12 cellular contexts compared by ENCODE assay signal in the genomic region with DNA sequence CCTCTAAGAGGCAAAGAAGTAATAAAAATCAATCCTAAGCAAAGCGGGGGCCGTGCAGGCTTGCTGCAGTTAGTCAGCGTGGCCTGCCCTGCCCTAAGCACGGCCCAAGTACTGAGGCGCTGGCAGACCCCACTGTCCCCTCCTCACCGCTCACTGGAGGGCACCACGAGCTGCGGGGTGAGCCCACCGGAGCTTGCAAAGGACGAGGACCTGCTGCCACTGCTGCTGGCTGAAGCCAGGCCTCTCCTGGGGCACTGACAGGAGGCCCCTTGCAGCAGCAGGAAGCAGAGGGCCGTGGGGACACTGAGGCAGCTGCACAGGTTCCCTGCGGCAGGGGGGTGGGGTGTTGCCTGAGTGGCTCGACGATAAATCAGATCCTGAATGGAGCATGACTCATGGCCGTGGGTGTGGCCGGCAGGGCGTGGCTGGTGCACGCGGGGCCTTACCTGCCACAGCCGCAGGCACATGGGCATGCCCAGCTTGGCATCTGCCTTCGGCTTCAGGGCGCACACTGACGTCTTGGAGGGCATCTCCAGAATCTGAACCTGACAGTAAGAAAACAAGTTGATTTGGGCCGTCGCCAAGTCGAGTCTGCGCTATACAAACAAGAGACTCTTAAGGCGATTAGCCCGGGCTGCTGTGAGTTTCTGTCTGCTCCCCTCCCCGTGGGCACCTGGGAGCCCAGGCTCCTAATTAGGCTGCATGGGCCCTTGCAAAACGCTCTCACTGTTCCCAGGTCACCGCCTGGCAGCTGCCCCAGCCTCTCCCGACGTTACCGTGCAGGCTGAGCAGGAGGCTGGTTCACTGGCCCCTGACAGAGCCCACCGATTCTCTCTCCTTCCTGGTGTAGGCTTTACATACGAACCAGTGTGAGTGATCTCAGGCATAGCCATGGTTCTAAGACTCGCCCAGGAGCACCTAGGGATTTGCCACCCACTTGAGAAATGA. TPM values are rescaled to one million over a fixed set of nuclear protein-coding genes. Genes with fewer than 3 reads are reported as not detected.
DNase-seq lines count a peak whose midpoint lies in the region; ATAC-seq and TF ChIP-seq lines count a peak whose summit lies in the region.
"Had no signal": no experiment of that assay in that cellular context is flagged by ENCODE, and none has a peak within 500 bp of the region (broad histone marks: within the 10 kb centered on the region; RNA-seq: fewer than 3 reads in every experiment).

No MANE protein-coding gene starts in this region.

- H3K4me3 ChIP-seq in esophagus (ENCODE audit: low read depth in 1 of 2, low read length in 2 of 2) (no peak overlapping the region), stomach (no peak overlapping the region)
- H3K4me3 ChIP-seq: psoas muscle had no signal

- 41 to 52% methylated on average over 37 to 38 of the region's 38 CpGs for WGBS in esophagus, 2 donors
- 35 to 61% (median 38%) methylated on average over 23 to 38 of the region's 38 CpGs for WGBS in stomach, 5 donors

- ATAC-seq in GM21786 (IDR thresholded peaks at IDR 0.05; ENCODE audit: unreplicated experiment), result no peak
- ATAC-seq in stimulated activated naive CD8-positive, alpha-beta T cell treated with anti-CD3 and anti-CD28 coated beads, Interleukin-15, amount 100 ng/mL, for 72 hours, result no peak
- ATAC-seq: psoas muscle had no signal

- H3K4me3 Mint-ChIP-seq in stimulated activated naive CD8-positive, alpha-beta T cell treated with anti-CD3 and anti-CD28 coated beads, Interleukin-15, amount 100 ng/mL, for 72 hours, result no peak overlapping the region
- H3K4me3 Mint-ChIP-seq: brain had no signal

- H3K4me1 ChIP-seq in esophagus (ENCODE audit: control insufficient read depth in 2 of 2, insufficient read depth in 2 of 2, low read length in 1 of 2) (peaks cover 5 to 30% of the 10 kb centered on the region in 2 donors), stomach (peaks cover 7 to 17% (median 14%) of the 10 kb centered on the region in 4 donors)

- no peak for TF ChIP-seq CTCF in stomach (IDR thresholded peaks at IDR 0.05)

- H3K27ac ChIP-seq in esophagus (ENCODE audit: low read depth in 2 of 2, low read length in 1 of 2), result peak overlapping the region; percentile 34 to 56
- no peak overlapping the region for H3K27ac ChIP-seq in stomach
- H3K27ac ChIP-seq: psoas muscle had no signal

- peaks cover 18% of the 10 kb centered on the region for H3K4me1 Mint-ChIP-seq in stimulated activated naive CD8-positive, alpha-beta T cell treated with anti-CD3 and anti-CD28 coated beads, Interleukin-15, amount 100 ng/mL, for 72 hours

- H3K9me3 ChIP-seq in esophagus (ENCODE audit: control insufficient read depth in 2 of 2, insufficient read depth in 1 of 2, low read depth in 1 of 2, low read length in 1 of 2) (no peaks in the 10 kb centered on the region), stomach (no peaks in the 10 kb centered on the region)
- H3K9me3 ChIP-seq: psoas muscle had no signal

- H3K27ac Mint-ChIP-seq in stimulated activated naive CD8-positive, alpha-beta T cell treated with anti-CD3 and anti-CD28 coated beads, Interleukin-15, amount 100 ng/mL, for 72 hours, result no peak overlapping the region
- H3K27ac Mint-ChIP-seq: brain had no signal

- no peak for TF ChIP-seq EP300 in stomach (IDR thresholded peaks at IDR 0.05)

- no peak for TF ChIP-seq POLR2A in stomach (IDR thresholded peaks at IDR 0.05)

- intact Hi-C loops in stomach (cut with DNase I; ENCODE audit: low total_unique reads), result no loop called here

- H3K36me3 ChIP-seq in esophagus (ENCODE audit: control insufficient read depth in 2 of 2, insufficient read depth in 2 of 2, low read length in 1 of 2) (peaks cover 0 to 6% of the 10 kb centered on the region in 2 donors), stomach (peaks cover 4 to 15% (median 8%) of the 10 kb centered on the region in 4 donors)

- no peaks in the 10 kb centered on the region for H3K9me3 Mint-ChIP-seq in stimulated activated naive CD8-positive, alpha-beta T cell treated with anti-CD3 and anti-CD28 coated beads, Interleukin-15, amount 100 ng/mL, for 72 hours
- H3K9me3 Mint-ChIP-seq: brain had no signal

- H3K27me3 ChIP-seq in esophagus (ENCODE audit: control insufficient read depth in 1 of 2, insufficient read depth in 2 of 2, low read length in 2 of 2) (no peaks in the 10 kb centered on the region), stomach (no peaks in the 10 kb centered on the region)

- DNase-seq in NCI-H510A (lab: John Stamatoyannopoulos, UW), result peak; percentile 16
- DNase-seq in NCI-H510A treated with DMSO at 0.1 percent for 48 hours (lab: John Stamatoyannopoulos, UW), result no peak
- DNase-seq in NCI-H460 (ENCODE audit: extremely low read depth, low read depth), result peak; percentile 44
- DNase-seq in stomach, result peak; percentile 86
- DNase-seq in NCI-H2196 treated with DMSO at 0.1 percent for 48 hours (lab: John Stamatoyannopoulos, UW; ENCODE audit: unreplicated experiment), result no peak
- DNase-seq in stimulated activated naive CD8-positive, alpha-beta T cell treated with anti-CD3 and anti-CD28 coated beads, Interleukin-15, amount 100 ng/mL, for 72 hours, result no peak
- DNase-seq: activated CD4-positive, CD25-positive, alpha-beta regulatory T cell; MM.1S had no signal

- no peaks in the 10 kb centered on the region for H3K27me3 Mint-ChIP-seq in stimulated activated naive CD8-positive, alpha-beta T cell treated with anti-CD3 and anti-CD28 coated beads, Interleukin-15, amount 100 ng/mL, for 72 hours

RNA-seq across cellular contexts. Expression of gene TBX1, which starts 45.9 kb away (rescaled TPM):
- 2.6 and 3.3 TPM in 2 replicates for total RNA-seq in NCI-H460 (2014; rRNA removed; shearing (Covaris generic))
- 6.5 and 7.2 TPM in 2 replicates for polyA plus RNA-seq in NCI-H460 (2014; cell fraction: nucleus; rRNA removed)
- polyA plus RNA-seq in esophagus (1 to 10 TPM; 1.2 to 1.3 TPM), stomach (1 to 10 TPM in 1 of 3 donors, under 1 TPM in 1, not detected in 1; 0.62 to 1.1 TPM)
- under 1 TPM in 2 of 5 donors, not detected in 3; 0.43 to 0.73 TPM for total RNA-seq in stomach

RNA-seq across cellular contexts. Expression of gene GNB1L, which starts 48.2 kb away (rescaled TPM):
- total RNA-seq in NCI-H460 (2014; rRNA removed; shearing (Covaris generic)), result 9.6 and 11.7 TPM in 2 replicates
- 32.1 and 37.2 TPM in 2 replicates for polyA plus RNA-seq in NCI-H460 (2014; cell fraction: nucleus; rRNA removed)
- polyA plus RNA-seq in esophagus (1 to 10 TPM; 4.7 to 6.6 TPM), stomach (1 to 10 TPM; 1.8 to 6.8 (median 3.2) TPM)
- 1 to 10 TPM in 2 of 5 donors, under 1 TPM in 2, not detected in 1; 0.29 to 4.1 (median 1.7) TPM for total RNA-seq in stomach

RNA-seq across cellular contexts. Expression of gene RTL10, which starts 48.2 kb away (rescaled TPM):
- total RNA-seq in NCI-H460 (2014; rRNA removed; shearing (Covaris generic)), result 12.7 and 13.0 TPM in 2 replicates
- polyA plus RNA-seq in NCI-H460 (2014; cell fraction: nucleus; rRNA removed), result 29.4 and 36.6 TPM in 2 replicates
- polyA plus RNA-seq in esophagus, result 10 to 100 TPM in 1 of 2 donors, 1 to 10 TPM in 1; 8.1 to 13.8 TPM
- 10 to 100 TPM in 2 of 5 donors, 1 to 10 TPM in 3; 1.7 to 28.1 (median 8.7) TPM for total RNA-seq in stomach
- polyA plus RNA-seq in stomach, result 10 to 100 TPM in 1 of 3 donors, 1 to 10 TPM in 2; 5.2 to 12.1 (median 5.8) TPM

Comparison
In these comparisons a context has a peak if more than half of its experiments do, and no peak if none do; other contexts are left out.
1. DNase-seq: peak in NCI-H510A (single experiment), NCI-H460 (single experiment) and stomach (single experiment); none in NCI-H510A treated with DMSO at 0.1 percent for 48 hours (single experiment), NCI-H2196 treated with DMSO at 0.1 percent for 48 hours (single experiment) and stimulated activated naive CD8-positive, alpha-beta T cell treated with anti-CD3 and anti-CD28 coated beads, Interleukin-15, amount 100 ng/mL, for 72 hours (0 of 2).
2. H3K27ac ChIP-seq: peak in esophagus (2 of 2); none in stomach (0 of 5).